ENCODE assay signal across 31 cellular contexts in the genomic region with DNA sequence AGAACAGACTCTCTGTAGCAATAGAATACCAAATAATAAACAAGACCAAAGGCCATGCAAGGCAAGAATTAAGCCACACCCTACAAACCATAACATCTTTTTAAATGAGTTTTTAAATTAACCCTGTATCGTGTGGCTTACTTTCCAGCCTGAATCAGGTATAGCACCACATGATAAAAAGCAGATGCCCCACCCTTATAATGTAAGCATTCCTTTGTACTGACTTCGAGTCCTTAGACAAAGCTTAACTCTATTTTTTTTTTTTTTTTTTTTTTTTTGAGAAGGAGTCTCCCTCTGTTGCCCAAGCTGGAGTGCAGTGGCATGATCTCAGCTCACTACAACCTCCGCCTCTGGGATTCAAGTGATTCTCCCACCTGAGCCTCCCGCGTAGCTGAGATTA.
"Had no signal": no experiment of that assay in that cellular context is flagged by ENCODE, and none has a peak within 500 bp of the region (broad histone marks: within the 10 kb centered on the region; RNA-seq: fewer than 3 reads in every experiment).

No MANE protein-coding gene starts in this region.

- H3K4me1 ChIP-seq: upper lobe of right lung had no signal

- H3K36me3 ChIP-seq: ascending aorta, esophagus squamous epithelium, gastroesophageal sphincter, neutrophil, ovary, stomach, thyroid gland, upper lobe of right lung had no signal

- H3K27ac Mint-ChIP-seq: activated B cell treated with CpG ODN at 0.5 μM for 24 hours; activated CD4-positive, alpha-beta T cell treated with anti-CD3 and anti-CD28 coated beads for 36 hours; mesothelial cell of epicardium; nephron progenitor cell; progenitor cell of endocrine pancreas; T-helper 2 cell treated with Interferon-gamma antibody and Interleukin-4, amounts not matched to agents 5 μg/mL and 100 μg/mL, for 36 hours had no signal

- DNase-seq: activated B cell treated with CpG ODN at 0.5 μM for 24 hours; activated CD4-positive, alpha-beta T cell treated with anti-CD3 and anti-CD28 coated beads for 36 hours; activated CD4-positive, alpha-beta T cell treated with anti-CD3 and anti-CD28 coated beads, Interleukin-2, amount 50 U/mL, for 4 hours; activated naive CD4-positive, alpha-beta T cell; activated T-cell treated with anti-CD3 and anti-CD28 coated beads for 4 hours; activated T-cell treated with anti-CD3 and anti-CD28 coated beads, Interleukin-2, amount 50 U/mL, for 72 hours; central memory CD4-positive, alpha-beta T cell; esophagus squamous epithelium; islet precursor cell; left cardiac atrium; naive B cell; nephron progenitor cell; ovary; stimulated activated CD4-positive, alpha-beta T cell treated with anti-CD3 and anti-CD28 coated beads, Interleukin-1b, Interleukin-23, amount 100 ng/mL, for 48 hours; stimulated activated naive B cell treated with anti-CD40 and anti-IgM and Interleukin-4, amounts not matched to agents 10 μg/mL and 1 μg/mL and 100 μg/mL, for 72 hours; stomach; T-helper 1 cell; thyroid gland; upper lobe of right lung had no signal

- H3K36me3 Mint-ChIP-seq: brain, mesothelial cell of epicardium, naive B cell had no signal

- H3K9me3 Mint-ChIP-seq: activated B cell treated with CpG ODN at 0.5 μM for 24 hours; activated naive CD4-positive, alpha-beta T cell treated with anti-CD3 and anti-CD28 coated beads, Interleukin-2, amount 50 U/mL, for 72 hours; activated T-cell treated with anti-CD3 and anti-CD28 coated beads, Interleukin-2, amount 50 U/mL, for 72 hours; mesothelial cell of epicardium; naive B cell; nephron progenitor cell; stimulated activated naive B cell treated with anti-CD40 and anti-IgM and Interleukin-4, amounts not matched to agents 10 μg/mL and 1 μg/mL and 100 μg/mL, for 72 hours; T-helper 2 cell treated with Interferon-gamma antibody and Interleukin-4, amounts not matched to agents 5 μg/mL and 100 μg/mL, for 36 hours had no signal

- H2AFZ ChIP-seq: hepatocyte had no signal

- FAIRE-seq: endothelial cell of umbilical vein had no signal

- H3K27ac ChIP-seq: ascending aorta, esophagus squamous epithelium, gastroesophageal sphincter, hepatocyte, neutrophil, ovary, skin epidermis, stomach, thyroid gland, upper lobe of right lung had no signal

- H3K4me3 ChIP-seq: ascending aorta, esophagus squamous epithelium, gastroesophageal sphincter, hepatocyte, ovary, skin epidermis, stomach, thyroid gland, upper lobe of right lung had no signal

- H3K27me3 Mint-ChIP-seq: activated B cell treated with CpG ODN at 0.5 μM for 24 hours; activated CD4-positive, alpha-beta T cell treated with anti-CD3 and anti-CD28 coated beads for 36 hours; naive B cell; progenitor cell of endocrine pancreas; stimulated activated naive B cell treated with anti-CD40 and anti-IgM and Interleukin-4, amounts not matched to agents 10 μg/mL and 1 μg/mL and 100 μg/mL, for 72 hours had no signal

- H3K4me3 Mint-ChIP-seq: activated B cell treated with CpG ODN at 0.5 μM for 24 hours; activated CD4-positive, alpha-beta T cell treated with anti-CD3 and anti-CD28 coated beads for 36 hours; activated T-cell treated with anti-CD3 and anti-CD28 coated beads, Interleukin-2, amount 50 U/mL, for 72 hours; mesothelial cell of epicardium; nephron progenitor cell; stimulated activated naive B cell treated with anti-CD40 and anti-IgM and Interleukin-4, amounts not matched to agents 10 μg/mL and 1 μg/mL and 100 μg/mL, for 72 hours; T-helper 2 cell treated with Interferon-gamma antibody and Interleukin-4, amounts not matched to agents 5 μg/mL and 100 μg/mL, for 36 hours had no signal

- H3K27me3 ChIP-seq: ascending aorta, esophagus squamous epithelium, gastroesophageal sphincter, hepatocyte, neutrophil, ovary, stomach, thyroid gland, upper lobe of right lung had no signal

- H3K9me3 ChIP-seq: ascending aorta, esophagus squamous epithelium, gastroesophageal sphincter, neutrophil, ovary, stomach, thyroid gland, upper lobe of right lung had no signal

- ATAC-seq: activated CD4-positive, alpha-beta T cell treated with anti-CD3 and anti-CD28 coated beads for 36 hours; activated naive CD4-positive, alpha-beta T cell treated with anti-CD3 and anti-CD28 coated beads, Interleukin-2, amount 50 U/mL, for 72 hours; activated T-cell treated with anti-CD3 and anti-CD28 coated beads, Interleukin-2, amount 50 U/mL, for 72 hours; gastroesophageal sphincter; left cardiac atrium; sciatic nerve; stimulated activated naive B cell treated with anti-CD40 and anti-IgM and Interleukin-4, amounts not matched to agents 10 μg/mL and 1 μg/mL and 100 μg/mL, for 72 hours; upper lobe of right lung had no signal

- H3K4me2 ChIP-seq: hepatocyte had no signal
